In genomic region chr1:25786887-25787286, GRCh38 we compare ENCODE assay signal across 16 cellular contexts. TPM values are rescaled to one million over a fixed set of nuclear protein-coding genes. Genes with fewer than 3 reads are reported as not detected.
DNase-seq lines count a peak whose midpoint lies in the region; ATAC-seq and TF ChIP-seq lines count a peak whose summit lies in the region.
"Had no signal": no experiment of that assay in that cellular context is flagged by ENCODE, and none has a peak within 500 bp of the region (broad histone marks: within the 10 kb centered on the region; RNA-seq: fewer than 3 reads in every experiment).

No MANE protein-coding gene starts in this region.

- H3K27ac ChIP-seq in psoas muscle (peak overlapping the region; percentile 71), body of pancreas (no peak overlapping the region)
- H3K27ac ChIP-seq: prostate gland had no signal

- WGBS in psoas muscle, 3 donors = 41 to 53% (median 44%) methylated on average over 6 of the region's 6 CpGs
- WGBS in body of pancreas, 2 donors = 87 to 97% methylated on average over 6 of the region's 6 CpGs

- peak; percentile 53 for DNase-seq in EH (ENCODE audit: low read depth)
- no peak for DNase-seq in NT2/D1 (ENCODE audit: low read depth, low spot score)
- DNase-seq in endothelial cell (ENCODE audit: low spot score) = no peak
- no peak for DNase-seq in psoas muscle
- no peak for DNase-seq in body of pancreas
- DNase-seq in activated CD8-positive, alpha-beta memory T cell treated with anti-CD3 and anti-CD28 coated beads, Interleukin-2, amount 10 ng/mL, durations not matched to agents 7 days and 5 days = no peak
- DNase-seq in GF-D8 (lab: John Stamatoyannopoulos, UW) = no peak
- DNase-seq in cerebellar cortex (ENCODE audit: low spot score) = no peak
- DNase-seq: activated CD4-positive, alpha-beta T cell treated with anti-CD3 and anti-CD28 coated beads, Interleukin-2, amount 10 ng/mL, durations not matched to agents 24 days and 14 days; effector memory CD8-positive, alpha-beta T cell; islet precursor cell; NCI-H1105; stimulated activated CD4-positive, alpha-beta T cell treated with anti-CD3 and anti-CD28 coated beads, Interleukin-1b, Interleukin-23, amount 100 ng/mL, for 48 hours had no signal

- H3K4me3 Mint-ChIP-seq in endothelial cell (ENCODE audit: unreplicated experiment) = peak overlapping the region; percentile 18
- H3K4me3 Mint-ChIP-seq in activated CD8-positive, alpha-beta memory T cell treated with anti-CD3 and anti-CD28 coated beads, Interleukin-2, amount 10 ng/mL, durations not matched to agents 7 days and 5 days = no peak overlapping the region
- H3K4me3 Mint-ChIP-seq: activated CD4-positive, alpha-beta T cell treated with anti-CD3 and anti-CD28 coated beads, Interleukin-2, amount 10 ng/mL, durations not matched to agents 24 days and 14 days; effector memory CD8-positive, alpha-beta T cell; IgD-negative memory B cell had no signal

- H3K27ac Mint-ChIP-seq in endothelial cell (ENCODE audit: unreplicated experiment) = no peak overlapping the region
- H3K27ac Mint-ChIP-seq in activated CD8-positive, alpha-beta memory T cell treated with anti-CD3 and anti-CD28 coated beads, Interleukin-2, amount 10 ng/mL, durations not matched to agents 7 days and 5 days = no peak overlapping the region
- H3K27ac Mint-ChIP-seq: activated CD4-positive, alpha-beta T cell treated with anti-CD3 and anti-CD28 coated beads, Interleukin-2, amount 10 ng/mL, durations not matched to agents 24 days and 14 days; activated T-helper 2 cell treated with anti-CD3 and anti-CD28 coated beads, Interferon-gamma antibody, Interleukin-2, Interleukin-4, amounts not matched to agents 10 μg/mL and 5 μg/mL and 100 μg/mL, durations not matched to agents 14 hours and 24 hours and 36 hours; effector memory CD8-positive, alpha-beta T cell; IgD-negative memory B cell had no signal

- H3K27me3 Mint-ChIP-seq in endothelial cell (ENCODE audit: unreplicated experiment) = peaks cover 5% of the 10 kb centered on the region
- H3K27me3 Mint-ChIP-seq in activated CD8-positive, alpha-beta memory T cell treated with anti-CD3 and anti-CD28 coated beads, Interleukin-2, amount 10 ng/mL, durations not matched to agents 7 days and 5 days = peaks cover 5% of the 10 kb centered on the region
- H3K27me3 Mint-ChIP-seq: effector memory CD8-positive, alpha-beta T cell had no signal

- H3K36me3 ChIP-seq in NT2/D1 (ENCODE audit: insufficient read depth, insufficient read length, low read length) = no peaks in the 10 kb centered on the region
- peaks cover 0 to 7% of the 10 kb centered on the region in 2 donors for H3K36me3 ChIP-seq in psoas muscle (ENCODE audit: insufficient read depth in 1 of 2, low read depth in 1 of 2)
- H3K36me3 ChIP-seq in body of pancreas (replicated peaks in 1 of 2; ENCODE audit: insufficient read depth in 1 of 2, low read depth in 2 of 2) = no peaks in the 10 kb centered on the region
- H3K36me3 ChIP-seq: prostate gland had no signal

- CTCF ChIA-PET in activated CD8-positive, alpha-beta memory T cell treated with anti-CD3 and anti-CD28 coated beads, Interleukin-2, amount 10 ng/mL, durations not matched to agents 7 days and 5 days (lab: Charles Lee) = no interaction called here

- no peaks in the 10 kb centered on the region for H3K27me3 ChIP-seq in NT2/D1 (ENCODE audit: insufficient read depth, insufficient read length)
- H3K27me3 ChIP-seq in psoas muscle (ENCODE audit: insufficient read depth in 3 of 3, low read length in 2 of 3) = no peaks in the 10 kb centered on the region
- H3K27me3 ChIP-seq in body of pancreas = no peaks in the 10 kb centered on the region

- TF ChIP-seq CTCF in endothelial cell (IDR thresholded peaks at IDR 0.05; ENCODE audit: unreplicated experiment) = no peak
- no peak for TF ChIP-seq CTCF in psoas muscle (IDR thresholded peaks at IDR 0.05)
- TF ChIP-seq CTCF in body of pancreas (IDR thresholded peaks at IDR 0.05) = no peak

- H3K4me3 ChIP-seq in NT2/D1 (ENCODE audit: insufficient read length, low read depth) (no peak overlapping the region), psoas muscle (no peak overlapping the region), body of pancreas (no peak overlapping the region)
- H3K4me3 ChIP-seq: prostate gland had no signal

- intact Hi-C loops in psoas muscle (cut with DNase I) = no loop called here
- intact Hi-C loops in body of pancreas (cut with DNase I) = no loop called here

- no peaks in the 10 kb centered on the region for H3K9me3 ChIP-seq in NT2/D1 (ENCODE audit: insufficient read depth, low read length)
- H3K9me3 ChIP-seq in psoas muscle = no peaks in the 10 kb centered on the region
- no peaks in the 10 kb centered on the region for H3K9me3 ChIP-seq in body of pancreas
- H3K9me3 ChIP-seq: prostate gland had no signal

- H3K9me3 Mint-ChIP-seq in endothelial cell (ENCODE audit: unreplicated experiment) = no peaks in the 10 kb centered on the region
- H3K9me3 Mint-ChIP-seq in activated CD8-positive, alpha-beta memory T cell treated with anti-CD3 and anti-CD28 coated beads, Interleukin-2, amount 10 ng/mL, durations not matched to agents 7 days and 5 days (ENCODE audit: low read depth) = no peaks in the 10 kb centered on the region
- H3K9me3 Mint-ChIP-seq: activated CD4-positive, alpha-beta T cell treated with anti-CD3 and anti-CD28 coated beads, Interleukin-2, amount 10 ng/mL, durations not matched to agents 24 days and 14 days; activated T-helper 2 cell treated with anti-CD3 and anti-CD28 coated beads, Interferon-gamma antibody, Interleukin-2, Interleukin-4, amounts not matched to agents 10 μg/mL and 5 μg/mL and 100 μg/mL, durations not matched to agents 14 hours and 24 hours and 36 hours; effector memory CD8-positive, alpha-beta T cell; IgD-negative memory B cell had no signal

- ATAC-seq in psoas muscle (peak; percentile 59 to 81 (median 72)), body of pancreas (no peak)
- no peak for ATAC-seq in activated CD8-positive, alpha-beta memory T cell treated with anti-CD3 and anti-CD28 coated beads, Interleukin-2, amount 10 ng/mL, durations not matched to agents 7 days and 5 days
- ATAC-seq: effector memory CD8-positive, alpha-beta T cell had no signal

- H3K36me3 Mint-ChIP-seq in endothelial cell (ENCODE audit: low read depth, unreplicated experiment) = peaks cover 26% of the 10 kb centered on the region
- no peaks in the 10 kb centered on the region for H3K36me3 Mint-ChIP-seq in activated CD8-positive, alpha-beta memory T cell treated with anti-CD3 and anti-CD28 coated beads, Interleukin-2, amount 10 ng/mL, durations not matched to agents 7 days and 5 days

- H3K4me1 ChIP-seq in NT2/D1 (ENCODE audit: insufficient read depth, insufficient read length) (peaks cover 28% of the 10 kb centered on the region), psoas muscle (peaks cover 45% of the 10 kb centered on the region), body of pancreas (peaks cover 33% of the 10 kb centered on the region)
- H3K4me1 ChIP-seq: prostate gland had no signal

- H3K4me1 Mint-ChIP-seq in endothelial cell (ENCODE audit: unreplicated experiment) = peaks cover 33% of the 10 kb centered on the region
- no peaks in the 10 kb centered on the region for H3K4me1 Mint-ChIP-seq in activated CD8-positive, alpha-beta memory T cell treated with anti-CD3 and anti-CD28 coated beads, Interleukin-2, amount 10 ng/mL, durations not matched to agents 7 days and 5 days
- H3K4me1 Mint-ChIP-seq: activated CD4-positive, alpha-beta T cell treated with anti-CD3 and anti-CD28 coated beads, Interleukin-2, amount 10 ng/mL, durations not matched to agents 24 days and 14 days had no signal

- H3K9ac ChIP-seq in NT2/D1 (ENCODE audit: insufficient read length, low read depth) = peak overlapping the region; percentile 2

- TF ChIP-seq POLR2A in body of pancreas (IDR thresholded peaks at IDR 0.05) = no peak

RNA-seq across cellular contexts. Expression of gene SELENON, which starts 13.1 kb away (rescaled TPM):
- total RNA-seq in endothelial cell (ENCODE audit: unreplicated experiment) (284 TPM), psoas muscle (100 to 1,000 TPM in 1 of 4 donors, 10 to 100 TPM in 3; 37.8 to 104 (median 56.1) TPM), body of pancreas (10 to 100 TPM; 22.8 to 27.4 TPM)
- 10 to 100 TPM; 25.3 to 39.3 (median 29.0) TPM for polyA plus RNA-seq in psoas muscle
- 1 to 10 TPM; 2.7 to 2.9 TPM for total RNA-seq in activated CD8-positive, alpha-beta memory T cell treated with anti-CD3 and anti-CD28 coated beads, Interleukin-2, amount 10 ng/mL, durations not matched to agents 7 days and 5 days

RNA-seq across cellular contexts. Expression of gene MTFR1L, which starts 32.9 kb away (rescaled TPM):
- 48.1 TPM for total RNA-seq in endothelial cell (ENCODE audit: unreplicated experiment)
- total RNA-seq in psoas muscle = 100 to 1,000 TPM in 1 of 4 donors, 10 to 100 TPM in 3; 85.2 to 112 (median 94.1) TPM
- polyA plus RNA-seq in psoas muscle = 100 to 1,000 TPM in 2 of 3 donors, 10 to 100 TPM in 1; 99.2 to 135 (median 110) TPM
- 10 to 100 TPM; 39.7 to 56.4 TPM for total RNA-seq in body of pancreas
- total RNA-seq in activated CD8-positive, alpha-beta memory T cell treated with anti-CD3 and anti-CD28 coated beads, Interleukin-2, amount 10 ng/mL, durations not matched to agents 7 days and 5 days = 10 to 100 TPM; 28.9 to 31.2 TPM

Comparison
In these comparisons a context has a peak if more than half of its experiments do, and no peak if none do; other contexts are left out.
1. ATAC-seq: peak in psoas muscle (4 of 4); none in body of pancreas (single experiment) and activated CD8-positive, alpha-beta memory T cell treated with anti-CD3 and anti-CD28 coated beads, Interleukin-2, amount 10 ng/mL, durations not matched to agents 7 days and 5 days (single experiment).
2. RNA of gene SELENON, which starts 13.1 kb away (total RNA-seq): 284 TPM in endothelial cell (single experiment), 37.8 to 104 TPM in psoas muscle and 22.8 to 27.4 TPM in body of pancreas; 2.7 to 2.9 TPM in activated CD8-positive, alpha-beta memory T cell treated with anti-CD3 and anti-CD28 coated beads, Interleukin-2, amount 10 ng/mL, durations not matched to agents 7 days and 5 days; every median in the first group is over 4 times any median in the second.